In genomic region chr10:70581176-70581575, GRCh38 we compare ENCODE assay signal across 12 cellular contexts. TPM values are rescaled to one million over a fixed set of nuclear protein-coding genes. Genes with fewer than 3 reads are reported as not detected.
A peak's percentile ranks its signal among the peaks of the same experiment; 100 is the strongest.
DNase-seq lines count a peak whose midpoint lies in the region; ATAC-seq and TF ChIP-seq lines count a peak whose summit lies in the region.
"Not testable (repeated sequence)": the region's sequence is repeated elsewhere in the genome, so short reads cannot be mapped to it uniquely, and the experiment has no call there.
"Had no signal": no experiment of that assay in that cellular context is flagged by ENCODE, and none has a peak within 500 bp of the region (broad histone marks: within the 10 kb centered on the region; RNA-seq: fewer than 3 reads in every experiment).

No MANE protein-coding gene starts in this region.

- H3K4me3 ChIP-seq in RWPE2 (ENCODE audit: severe bottlenecking): not testable (repeated sequence)

- not testable (repeated sequence) for H3K36me3 ChIP-seq in RWPE2 (ENCODE audit: low read depth)

- peak; percentile 11 for DNase-seq in CD14-positive monocyte (ENCODE audit: low spot score)
- DNase-seq in RWPE2 (ENCODE audit: low spot score): peak; percentile 1
- peak; percentile 1 for DNase-seq in activated naive CD4-positive, alpha-beta T cell treated with anti-CD3 and anti-CD28 coated beads, Interleukin-2, amount 50 U/mL, for 16 hours
- not testable (repeated sequence) for DNase-seq in activated naive CD8-positive, alpha-beta T cell treated with anti-CD3 and anti-CD28 coated beads, Interleukin-2, amount 50 U/mL, for 24 hours; natural killer cell
- DNase-seq in cardiac septum (ENCODE audit: low spot score): peak; percentile 57
- peak; percentile 67 for DNase-seq in posterior vena cava (ENCODE audit: low spot score)

- not testable (repeated sequence) for ATAC-seq in RWPE2 (ENCODE audit: low read depth); activated naive CD8-positive, alpha-beta T cell treated with anti-CD3 and anti-CD28 coated beads, Interleukin-2, amount 50 U/mL, for 24 hours; natural killer cell

- not testable (repeated sequence) for H3K4me3 Mint-ChIP-seq in CD14-positive monocyte; activated naive CD8-positive, alpha-beta T cell treated with anti-CD3 and anti-CD28 coated beads, Interleukin-2, amount 50 U/mL, for 24 hours
- peak overlapping the region; percentile 37 for H3K4me3 Mint-ChIP-seq in natural killer cell

- H3K27me3 Mint-ChIP-seq in CD14-positive monocyte (ENCODE audit: low read depth in 3 of 3); activated naive CD8-positive, alpha-beta T cell treated with anti-CD3 and anti-CD28 coated beads, Interleukin-2, amount 50 U/mL, for 24 hours; natural killer cell (ENCODE audit: low read depth in 2 of 2): not testable (repeated sequence)

- H3K27ac Mint-ChIP-seq in CD14-positive monocyte: not testable (repeated sequence)
- H3K27ac Mint-ChIP-seq in activated naive CD8-positive, alpha-beta T cell treated with anti-CD3 and anti-CD28 coated beads, Interleukin-2, amount 50 U/mL, for 24 hours: peak overlapping the region; percentile 14
- H3K27ac Mint-ChIP-seq in natural killer cell: peak overlapping the region in 1 of 2 donors; percentile 34

- H3K9me3 Mint-ChIP-seq in CD14-positive monocyte; activated naive CD8-positive, alpha-beta T cell treated with anti-CD3 and anti-CD28 coated beads, Interleukin-2, amount 50 U/mL, for 24 hours; natural killer cell: not testable (repeated sequence)

- not testable (repeated sequence) for H3K36me3 Mint-ChIP-seq in CD14-positive monocyte; activated naive CD8-positive, alpha-beta T cell treated with anti-CD3 and anti-CD28 coated beads, Interleukin-2, amount 50 U/mL, for 24 hours (ENCODE audit: low read depth); natural killer cell

- intact Hi-C loops in CD14-positive monocyte (cut with micrococcal nuclease); cardiac septum (cut with DNase I); natural killer cell (cut with micrococcal nuclease); posterior vena cava (cut with DNase I): not testable (repeated sequence)

- not testable (repeated sequence) for H3K9me3 ChIP-seq in RWPE2 (ENCODE audit: severe bottlenecking)

- TF ChIP-seq CTCF in CD14-positive monocyte (IDR thresholded peaks at IDR 0.05); RWPE2 (IDR thresholded peaks at IDR 0.05; ENCODE audit: poor library complexity, severe bottlenecking); natural killer cell (IDR thresholded peaks at IDR 0.05): not testable (repeated sequence)

- H3K4me1 ChIP-seq in RWPE2 (ENCODE audit: insufficient read depth, poor library complexity, severe bottlenecking): peaks cover 19% of the 10 kb centered on the region

- H3K27me3 ChIP-seq in RWPE2 (ENCODE audit: insufficient read depth, poor library complexity, severe bottlenecking): not testable (repeated sequence)

- H3K4me1 Mint-ChIP-seq in CD14-positive monocyte (peaks cover 45% of the 10 kb centered on the region), natural killer cell (peaks cover 51 to 56% of the 10 kb centered on the region in 2 donors)
- peaks cover 72% of the 10 kb centered on the region for H3K4me1 Mint-ChIP-seq in activated naive CD8-positive, alpha-beta T cell treated with anti-CD3 and anti-CD28 coated beads, Interleukin-2, amount 50 U/mL, for 24 hours

- not testable (repeated sequence) for H3K27ac ChIP-seq in RWPE2 (ENCODE audit: poor library complexity, severe bottlenecking)

RNA-seq across cellular contexts. Expression of gene PRF1, which starts 21.4 kb away (rescaled TPM):
- 1 to 10 TPM; 2.4 to 2.7 TPM for polyA plus RNA-seq in CD14-positive monocyte
- 1.2 TPM for total RNA-seq in cardiac septum
- total RNA-seq in natural killer cell: 1,000 to 10,000 TPM; 1,641 to 2,133 (median 1,982) TPM
- total RNA-seq in posterior vena cava: 1 to 10 TPM; 4.6 to 5.2 TPM
- total RNA-seq: A172, Daoy, G401 had no signal
- polyA plus RNA-seq: A549, BJ had no signal

Comparison
In these comparisons a context has a peak if more than half of its experiments do, and no peak if none do; other contexts are left out.
1. RNA of gene PRF1, which starts 21.4 kb away (total RNA-seq): 1,641 to 2,133 TPM in natural killer cell; 4.6 to 5.2 TPM in posterior vena cava and 1.2 TPM in cardiac septum (single experiment); every median in the first group is over 100 times any median in the second.